In the genomic region with DNA sequence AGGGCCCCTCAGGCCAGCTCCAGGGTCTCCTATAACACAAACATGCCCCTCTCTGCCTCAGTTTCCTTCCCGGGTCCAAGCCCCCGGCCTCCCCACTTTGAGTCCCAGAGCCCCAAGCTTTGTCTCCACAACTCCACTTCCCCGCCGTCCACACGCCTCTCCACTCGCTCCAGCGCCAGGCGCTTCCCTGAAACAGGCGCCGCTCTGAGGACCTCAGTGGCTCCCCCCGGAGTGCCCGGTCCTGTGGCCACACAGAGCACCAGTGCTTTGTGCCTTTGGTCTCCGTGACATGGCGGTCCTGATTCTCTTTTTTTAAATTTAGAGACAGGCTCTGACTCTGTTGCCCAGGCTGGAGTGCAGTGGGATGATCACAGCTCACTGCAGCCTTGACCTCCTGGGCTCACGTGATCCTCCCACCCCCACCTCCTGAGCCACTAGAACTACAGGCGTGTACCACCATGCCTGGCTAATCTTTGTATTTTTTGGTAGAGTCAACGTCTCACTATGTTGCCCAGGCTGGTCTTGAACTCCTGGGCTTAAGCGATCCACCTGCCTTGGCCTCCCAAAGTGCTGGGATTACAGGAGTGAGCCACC, we compare ENCODE assay signal across 1 cellular context.
TF ChIP-seq lines count a peak whose summit lies in the region.

No MANE protein-coding gene starts in this region.

TF ChIP-seq in HepG2, 621 proteins besides CTCF, POLR2A, EP300 and RAD21:
- TF ChIP-seq ZSCAN9 (CRISPR knock-in tag; IDR thresholded peaks at IDR 0.05; ENCODE audit: borderline replicate concordance): no peak
- TF ChIP-seq ZNF34 (CRISPR knock-in tag; IDR thresholded peaks at IDR 0.05; ENCODE audit: borderline replicate concordance): no peak
- no peak for TF ChIP-seq FIP1L1 (IDR thresholded peaks at IDR 0.05; ENCODE audit: borderline replicate concordance, insufficient read depth, low read depth, low read length)
- TF ChIP-seq, protein P1, sequence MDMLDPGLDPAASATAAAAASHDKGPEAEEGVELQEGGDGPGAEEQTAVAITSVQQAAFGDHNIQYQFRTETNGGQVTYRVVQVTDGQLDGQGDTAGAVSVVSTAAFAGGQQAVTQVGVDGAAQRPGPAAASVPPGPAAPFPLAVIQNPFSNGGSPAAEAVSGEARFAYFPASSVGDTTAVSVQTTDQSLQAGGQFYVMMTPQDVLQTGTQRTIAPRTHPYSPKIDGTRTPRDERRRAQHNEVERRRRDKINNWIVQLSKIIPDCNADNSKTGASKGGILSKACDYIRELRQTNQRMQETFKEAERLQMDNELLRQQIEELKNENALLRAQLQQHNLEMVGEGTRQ (IDR thresholded peaks at IDR 0.05; ENCODE audit: low read depth, low read length): no peak
- TF ChIP-seq, protein P1 (CRISPR knock-in tag; IDR thresholded peaks at IDR 0.05; ENCODE audit: borderline replicate concordance): peak; percentile 58; the same call in 1 of the 2 replicates
- 0 out of 2 replicates have a peak, but pooled peaks have one; percentile 37 for TF ChIP-seq NR2F6 (IDR thresholded peaks at IDR 0.05)
- 0 out of 2 replicates have a peak, but pooled peaks have one; percentile 48 for TF ChIP-seq NR2F6 (CRISPR knock-in tag; IDR thresholded peaks at IDR 0.05)
- TF ChIP-seq, protein P2, sequence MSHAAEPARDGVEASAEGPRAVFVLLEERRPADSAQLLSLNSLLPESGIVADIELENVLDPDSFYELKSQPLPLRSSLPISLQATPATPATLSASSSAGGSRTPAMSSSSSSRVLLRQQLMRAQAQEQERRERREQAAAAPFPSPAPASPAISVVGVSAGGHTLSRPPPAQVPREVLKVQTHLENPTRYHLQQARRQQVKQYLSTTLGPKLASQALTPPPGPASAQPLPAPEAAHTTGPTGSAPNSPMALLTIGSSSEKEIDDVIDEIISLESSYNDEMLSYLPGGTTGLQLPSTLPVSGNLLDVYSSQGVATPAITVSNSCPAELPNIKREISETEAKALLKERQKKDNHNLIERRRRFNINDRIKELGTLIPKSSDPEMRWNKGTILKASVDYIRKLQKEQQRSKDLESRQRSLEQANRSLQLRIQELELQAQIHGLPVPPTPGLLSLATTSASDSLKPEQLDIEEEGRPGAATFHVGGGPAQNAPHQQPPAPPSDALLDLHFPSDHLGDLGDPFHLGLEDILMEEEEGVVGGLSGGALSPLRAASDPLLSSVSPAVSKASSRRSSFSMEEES (CRISPR knock-in tag; IDR thresholded peaks at IDR 0.05): peak; percentile 36; the same call in 1 of the 2 replicates
- no peak for TF ChIP-seq HCFC1 (IDR thresholded peaks at IDR 0.05; ENCODE audit: low read depth, low read length)
- peak; percentile 59 for TF ChIP-seq BHLHE40 (IDR thresholded peaks at IDR 0.05; ENCODE audit: low read length)
- no peak for TF ChIP-seq ZNF75D (CRISPR knock-in tag; IDR thresholded peaks at IDR 0.05; ENCODE audit: borderline replicate concordance)
